21 cellular contexts compared by ENCODE assay signal in genomic region chr15:38874464-38874863, GRCh38.
A peak's percentile ranks its signal among the peaks of the same experiment; 100 is the strongest.
DNase-seq lines count a peak whose midpoint lies in the region; ATAC-seq, FAIRE-seq and TF ChIP-seq lines count a peak whose summit lies in the region.
"Had no signal": no experiment of that assay in that cellular context is flagged by ENCODE, and none has a peak within 500 bp of the region (broad histone marks: within the 10 kb centered on the region; RNA-seq: fewer than 3 reads in every experiment).

No MANE protein-coding gene starts in this region.

- no peak overlapping the region for H3K4ac ChIP-seq in H9 (ENCODE audit: low read depth, low read length)

- 55% methylated on average over 5 of the region's 5 CpGs for WGBS in mammary epithelial cell (ENCODE audit: low coverage, missing lambda C conversion rate)
- WGBS in H9 (ENCODE audit: extremely low coverage, insufficient read length, low lambda C conversion rate): no CpG with 5 or more reads among the region's 5 CpGs
- 89 to 90% methylated on average over 5 of the region's 5 CpGs for WGBS in GM23248 (ENCODE audit: low coverage in 1 of 2, low lambda C conversion rate in 2 of 2, missing lambda C conversion rate in 2 of 2), 2 experiments

- H3K4me3 Mint-ChIP-seq in H9: no peak overlapping the region
- H3K4me3 Mint-ChIP-seq: CD4-positive, alpha-beta T cell had no signal

- H3K56ac ChIP-seq in H9 (ENCODE audit: insufficient read length, low read depth, low read length): no peak overlapping the region

- H3K27me3 ChIP-seq in mammary epithelial cell (ENCODE audit: insufficient read depth, low read length) (no peaks in the 10 kb centered on the region), keratinocyte (ENCODE audit: control insufficient read depth, extremely low read depth, insufficient read depth, low read length) (no peaks in the 10 kb centered on the region), H9 (ENCODE audit: insufficient read depth, low read length) (no peaks in the 10 kb centered on the region), GM23248 (replicated peaks; ENCODE audit: insufficient read depth) (no peaks in the 10 kb centered on the region), PC-3 (ENCODE audit: low read length) (no peaks in the 10 kb centered on the region)
- H3K27me3 ChIP-seq: BE2C, SJCRH30 had no signal

- no peak overlapping the region for H2BK12ac ChIP-seq in H9 (ENCODE audit: insufficient read length, low read depth, low read length)

- H3K79me1 ChIP-seq in H9 (ENCODE audit: insufficient read depth, low read depth, low read length, poor library complexity, severe bottlenecking): no peaks in the 10 kb centered on the region

- no peaks in the 10 kb centered on the region for H3K9me1 ChIP-seq in keratinocyte (ENCODE audit: control insufficient read depth, extremely low read depth, insufficient read depth, low read length)

- H3K9me3 ChIP-seq in mammary epithelial cell (replicated peaks; ENCODE audit: insufficient read depth, low read length): no peaks in the 10 kb centered on the region
- H3K9me3 ChIP-seq in keratinocyte (ENCODE audit: control insufficient read depth, low read depth, low read length): no peaks in the 10 kb centered on the region
- H3K9me3 ChIP-seq in H9 (ENCODE audit: control insufficient read depth, low read depth, low read length): no peaks in the 10 kb centered on the region
- no peaks in the 10 kb centered on the region for H3K9me3 ChIP-seq in GM23248 (ENCODE audit: low read depth)
- no peaks in the 10 kb centered on the region for H3K9me3 ChIP-seq in PC-3 (ENCODE audit: low read length)
- H3K9me3 ChIP-seq: SJCRH30 had no signal

- H3F3A ChIP-seq in GM23248 (ENCODE audit: insufficient read depth): peaks cover 9% of the 10 kb centered on the region
- no peaks in the 10 kb centered on the region for H3F3A ChIP-seq in PC-3 (ENCODE audit: low read length, unreplicated experiment)

- H3K27ac Mint-ChIP-seq in H9: no peak overlapping the region
- H3K27ac Mint-ChIP-seq: CD4-positive, alpha-beta T cell had no signal

- no peak overlapping the region for H4K5ac ChIP-seq in H9 (ENCODE audit: insufficient read length, low read depth, low read length)

- no peaks in the 10 kb centered on the region for H3K27me3 Mint-ChIP-seq in H9 (ENCODE audit: low read depth)

- peaks cover 0 to 23% (median 1%) of the 10 kb centered on the region in 3 experiments; a peak in 5 of 7 replicates for H3K36me3 Mint-ChIP-seq in H9 (ENCODE audit: insufficient read depth in 1 of 3, low read depth in 3 of 3)

- BruUV-seq in mammary epithelial cell (replicated peaks; lab: Mats Ljungman, UMichigan): no TSS peak
- no TSS peak for BruUV-seq in PC-3 (replicated peaks; lab: Mats Ljungman, UMichigan)

- H3K9ac ChIP-seq in mammary epithelial cell (ENCODE audit: insufficient read depth, low read length) (no peak overlapping the region), keratinocyte (ENCODE audit: control insufficient read depth, extremely low read depth, insufficient read depth, low read length) (no peak overlapping the region), H9 (ENCODE audit: extremely low read depth, insufficient read length, low read length) (no peak overlapping the region), GM23248 (no peak overlapping the region), PC-3 (ENCODE audit: low read length) (no peak overlapping the region)

- no peak overlapping the region for H3K14ac ChIP-seq in H9 (ENCODE audit: insufficient read depth, low read length)

- CTCF ChIA-PET in mammary epithelial cell (lab: Charles Lee; ENCODE audit: low non-redundant PET): no interaction called here
- CTCF ChIA-PET in PC-3 (lab: Charles Lee): no interaction called here

- no peak overlapping the region for H2BK20ac ChIP-seq in H9 (ENCODE audit: low read depth, low read length, poor library complexity, severe bottlenecking)

- H4K91ac ChIP-seq in H9 (ENCODE audit: insufficient read length, low read depth, low read length): no peak overlapping the region

- no peaks in the 10 kb centered on the region for H3K4me1 ChIP-seq in mammary epithelial cell (ENCODE audit: insufficient read depth, low read length)
- H3K4me1 ChIP-seq in keratinocyte (ENCODE audit: control insufficient read depth, extremely low read depth, insufficient read depth, low read length): no peaks in the 10 kb centered on the region
- no peaks in the 10 kb centered on the region for H3K4me1 ChIP-seq in H9 (ENCODE audit: insufficient read depth, low read length)
- H3K4me1 ChIP-seq in GM23248 (ENCODE audit: insufficient read depth): peaks cover 29% of the 10 kb centered on the region
- no peaks in the 10 kb centered on the region for H3K4me1 ChIP-seq in PC-3 (ENCODE audit: insufficient read depth, low read length)

- no peak overlapping the region for H3T11ph ChIP-seq in H9 (ENCODE audit: low read length)

- peaks cover 4% of the 10 kb centered on the region; the same call in 1 of the 2 replicates for H3K9me2 ChIP-seq in GM23248 (ENCODE audit: insufficient read depth)
- H3K9me2 ChIP-seq in PC-3 (replicated peaks; ENCODE audit: low read length): no peaks in the 10 kb centered on the region

- DNase-seq in mammary epithelial cell: peak; percentile 23
- no peak for DNase-seq in keratinocyte (ENCODE audit: low read depth, low spot score)
- DNase-seq in omental fat pad (ENCODE audit: low spot score): no peak
- DNase-seq in stimulated activated CD4-positive, alpha-beta T cell treated with anti-CD3 and anti-CD28 coated beads, Interleukin-4, amount 100 ng/mL, for 4 hours: no peak
- DNase-seq in H9: no peak
- no peak for DNase-seq in GM23248
- DNase-seq in PC-3: no peak
- DNase-seq: 8988T; BE2C; CD4-positive, alpha-beta T cell; DMS153; GF-D8; KBM-7; NCI-H1417 treated with DMSO at 0.1 percent for 48 hours; NCI-H1930; NCI-H226; NCI-H524; NCI-H82; SJCRH30 had no signal

- H3K36me3 ChIP-seq in mammary epithelial cell (ENCODE audit: insufficient read depth, low read length): no peaks in the 10 kb centered on the region
- H3K36me3 ChIP-seq in keratinocyte (ENCODE audit: control insufficient read depth in 2 of 2, extremely low read depth in 1 of 2, insufficient read depth in 2 of 2, low read length in 2 of 2): no peaks in the 10 kb centered on the region
- H3K36me3 ChIP-seq in GM23248 (ENCODE audit: low read depth): no peaks in the 10 kb centered on the region
- H3K36me3 ChIP-seq in PC-3 (ENCODE audit: low read depth, low read length): no peaks in the 10 kb centered on the region
- H3K36me3 ChIP-seq: BE2C, SJCRH30 had no signal

- H2BK120ac ChIP-seq in H9 (ENCODE audit: low read depth, low read length, poor library complexity, severe bottlenecking): no peak overlapping the region

- no peaks in the 10 kb centered on the region for H3K79me2 ChIP-seq in mammary epithelial cell (ENCODE audit: insufficient read depth, low read length)
- no peaks in the 10 kb centered on the region for H3K79me2 ChIP-seq in keratinocyte (ENCODE audit: control insufficient read depth, insufficient read depth, low read length)
- no peaks in the 10 kb centered on the region; the same call in 1 of the 2 replicates for H3K79me2 ChIP-seq in H9 (ENCODE audit: insufficient read depth, low read length)
- no peaks in the 10 kb centered on the region for H3K79me2 ChIP-seq in GM23248 (ENCODE audit: insufficient read depth)
- H3K79me2 ChIP-seq in PC-3 (ENCODE audit: low read length): no peaks in the 10 kb centered on the region

- no peak overlapping the region for H2BK5ac ChIP-seq in H9 (ENCODE audit: insufficient read length, low read length)

- H3K27ac ChIP-seq in 22Rv1 (peak overlapping the region; percentile 64; the same call in 1 of the 2 replicates), mammary epithelial cell (ENCODE audit: insufficient read depth, low read depth, low read length) (no peak overlapping the region), keratinocyte (ENCODE audit: control insufficient read depth, insufficient read depth, low read length) (no peak overlapping the region), H9 (ENCODE audit: insufficient read length, low read depth, low read length) (no peak overlapping the region), GM23248 (no peak overlapping the region), PC-3 (ENCODE audit: low read length) (no peak overlapping the region)
- H3K27ac ChIP-seq: SJCRH30 had no signal

- no peaks in the 10 kb centered on the region for H3K23me2 ChIP-seq in H9 (ENCODE audit: insufficient read length, low read depth, low read length, poor library complexity, severe bottlenecking)

- dilution Hi-C loops in mammary epithelial cell (cut with HindIII; ENCODE audit: low sequenced_read_pairs): no loop called here
- dilution Hi-C loops in keratinocyte (cut with MboI; ENCODE audit: extremely low pct_ligation_motif_present, low sequenced_read_pairs): no loop called here

- H2BK15ac ChIP-seq in H9 (ENCODE audit: low read depth, low read length): no peak overlapping the region

- H3K4me1 Mint-ChIP-seq in H9: peaks cover 3 to 5% of the 10 kb centered on the region in 2 experiments

- H2AK5ac ChIP-seq in H9 (ENCODE audit: insufficient read length, low read length): no peak overlapping the region

- H4K8ac ChIP-seq in H9 (replicated peaks; ENCODE audit: insufficient read length, low read depth, low read length): no peak overlapping the region

- in situ Hi-C loops in mammary epithelial cell (cut with MboI; ENCODE audit: low sequenced_read_pairs in 2 of 2) (no loop called here), GM23248 (cut with MboI) (no loop called here)

- no peak overlapping the region for H2AFZ ChIP-seq in mammary epithelial cell (ENCODE audit: low read depth, low read length)
- peak overlapping the region; percentile 32 for H2AFZ ChIP-seq in keratinocyte (ENCODE audit: control insufficient read depth, low read length)
- no peak overlapping the region for H2AFZ ChIP-seq in H9 (ENCODE audit: low read length)
- no peak overlapping the region for H2AFZ ChIP-seq in GM23248
- H2AFZ ChIP-seq in PC-3 (ENCODE audit: low read length): no peak overlapping the region

- H3K4me3 ChIP-seq in mammary epithelial cell (replicated peaks in 1 of 3; ENCODE audit: insufficient read depth in 1 of 3, low read depth in 2 of 3, low read length in 3 of 3): no peak overlapping the region
- H3K4me3 ChIP-seq in keratinocyte (ENCODE audit: control insufficient read depth in 2 of 3, extremely low read depth in 1 of 3, insufficient read depth in 2 of 3, low read depth in 1 of 3, low read length in 3 of 3): no peak overlapping the region
- no peak overlapping the region for H3K4me3 ChIP-seq in GM23248
- no peak overlapping the region for H3K4me3 ChIP-seq in PC-3 (ENCODE audit: low read length)
- H3K4me3 ChIP-seq: SJCRH30 had no signal

- TF ChIP-seq CTCF in 22Rv1 (IDR thresholded peaks at IDR 0.05): no peak
- TF ChIP-seq CTCF in mammary epithelial cell (conservative IDR thresholded peaks at IDR 0.05 in 1 of 2, IDR thresholded peaks at IDR 0.05 in 1 of 2; ENCODE audit: extremely low read depth in 1 of 2, insufficient read depth in 1 of 2, low read depth in 1 of 2, low read length in 2 of 2): no peak
- TF ChIP-seq CTCF in keratinocyte (optimal IDR thresholded peaks at IDR 0.05 in 1 of 3, IDR thresholded peaks at IDR 0.05 in 1 of 3, conservative IDR thresholded peaks at IDR 0.05 in 1 of 3; ENCODE audit: extremely low read depth in 1 of 3, insufficient read depth in 2 of 3, low read length in 3 of 3): no peak
- no peak for TF ChIP-seq CTCF in omental fat pad (IDR thresholded peaks at IDR 0.05)
- no peak for TF ChIP-seq CTCF in H9 (conservative IDR thresholded peaks at IDR 0.05)
- no peak for TF ChIP-seq CTCF in PC-3 (conservative IDR thresholded peaks at IDR 0.05; ENCODE audit: low read depth, low read length)

- H3K9me3 Mint-ChIP-seq in H9: peaks cover 16 to 23% of the 10 kb centered on the region in 2 experiments; a peak in 4 of 5 replicates
- H3K9me3 Mint-ChIP-seq: CD4-positive, alpha-beta T cell had no signal

- no peak for FAIRE-seq in keratinocyte (lab: Jason Lieb, UNC)
- FAIRE-seq: GM12891 had no signal

- H3K23ac ChIP-seq in H9 (ENCODE audit: insufficient read length, low read depth, low read length): no peak overlapping the region

- intact Hi-C loops in mammary epithelial cell (cut with micrococcal nuclease): no loop called here
- intact Hi-C loops in PC-3 (cut with micrococcal nuclease): no loop called here

- H3K4me2 ChIP-seq in mammary epithelial cell (ENCODE audit: insufficient read depth, low read depth, low read length) (no peak overlapping the region), keratinocyte (ENCODE audit: control insufficient read depth, extremely low read depth, insufficient read depth, low read depth, low read length) (no peak overlapping the region), H9 (ENCODE audit: insufficient read depth, insufficient read length, low read length) (no peak overlapping the region), GM23248 (ENCODE audit: unreplicated experiment) (no peak overlapping the region), PC-3 (ENCODE audit: low read length) (no peak overlapping the region)

- POLR2A ChIA-PET in PC-3 (lab: Charles Lee; ENCODE audit: unreplicated experiment): no interaction called here

- H4K20me1 ChIP-seq in mammary epithelial cell (ENCODE audit: insufficient read depth, low read length) (no peaks in the 10 kb centered on the region), keratinocyte (ENCODE audit: control insufficient read depth, extremely low read depth, insufficient read depth, low read length) (no peaks in the 10 kb centered on the region), H9 (ENCODE audit: control insufficient read depth, insufficient read depth, insufficient read length) (no peaks in the 10 kb centered on the region), GM23248 (ENCODE audit: insufficient read depth) (no peaks in the 10 kb centered on the region), PC-3 (ENCODE audit: low read length) (no peaks in the 10 kb centered on the region)

- ATAC-seq in omental fat pad (ENCODE audit: low FRiP score) (peak; percentile 76), PC-3 (no peak)

- H3K18ac ChIP-seq in H9 (ENCODE audit: insufficient read length, low read depth, low read length): no peak overlapping the region
